8 cellular contexts compared by ENCODE assay signal in the genomic region with DNA sequence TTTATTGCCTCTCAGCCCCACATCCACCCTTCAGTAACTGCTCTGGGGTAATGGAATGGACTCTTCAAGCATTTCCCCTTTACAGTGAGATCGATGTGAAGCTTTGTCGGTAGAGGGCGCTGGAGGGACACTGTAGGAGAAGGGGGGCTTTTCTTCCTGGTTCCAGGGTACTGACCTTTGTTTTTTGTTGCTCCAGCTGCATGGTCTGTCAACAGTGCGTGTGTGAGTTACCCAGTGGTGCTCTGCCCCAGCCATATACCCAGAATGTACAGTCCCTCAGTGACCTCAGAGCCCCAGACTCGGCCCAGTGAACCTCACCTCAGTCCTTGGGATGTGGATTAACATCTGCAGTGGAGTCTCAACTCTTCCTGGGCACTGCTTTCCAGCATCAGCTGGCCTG.
A peak's percentile ranks its signal among the peaks of the same experiment; 100 is the strongest.
DNase-seq lines count a peak whose midpoint lies in the region; ATAC-seq and TF ChIP-seq lines count a peak whose summit lies in the region.

No MANE protein-coding gene starts in this region.

- ATAC-seq in GM18867 (IDR thresholded peaks at IDR 0.05; ENCODE audit: unreplicated experiment) (peak; percentile 46), GM19328 (IDR thresholded peaks at IDR 0.05; ENCODE audit: unreplicated experiment) (no peak)

- intact Hi-C loops in head of caudate nucleus (cut with DNase I) = loop anchor here (2.0 kb wide), 1 partner anchor 269 kb away; no protein-coding TSS in a partner anchor

- H3K4me3 ChIP-seq in retinal pigment epithelial cell (ENCODE audit: low read length) = no peak overlapping the region

- TF ChIP-seq CTCF in retinal pigment epithelial cell (conservative IDR thresholded peaks at IDR 0.05; ENCODE audit: low read depth, low read length) = peak; percentile 91

- DNase-seq in AML-193 (lab: John Stamatoyannopoulos, UW) = peak; percentile 64 to 67
- peak; percentile 22 for DNase-seq in NCI-H1694 treated with DMSO at 0.1 percent for 48 hours (lab: John Stamatoyannopoulos, UW)
- DNase-seq in activated CD4-positive, alpha-beta T cell treated with anti-CD3 and anti-CD28 coated beads, Interleukin-2, amount 50 U/mL, for 1 hour = peak; percentile 15
- DNase-seq in head of caudate nucleus = peak in 37 of 42 donors; percentile 17 to 85 (median 57)
- DNase-seq in retinal pigment epithelial cell (ENCODE audit: low read depth) = no peak
- no peak for DNase-seq in RKO (ENCODE audit: low spot score)

Comparison
In these comparisons a context has a peak if more than half of its experiments do, and no peak if none do; other contexts are left out.
1. DNase-seq: peak in AML-193 (2 of 2), NCI-H1694 treated with DMSO at 0.1 percent for 48 hours (single experiment), activated CD4-positive, alpha-beta T cell treated with anti-CD3 and anti-CD28 coated beads, Interleukin-2, amount 50 U/mL, for 1 hour (single experiment) and head of caudate nucleus (37 of 42); none in retinal pigment epithelial cell (single experiment) and RKO (single experiment).